In the genomic region with DNA sequence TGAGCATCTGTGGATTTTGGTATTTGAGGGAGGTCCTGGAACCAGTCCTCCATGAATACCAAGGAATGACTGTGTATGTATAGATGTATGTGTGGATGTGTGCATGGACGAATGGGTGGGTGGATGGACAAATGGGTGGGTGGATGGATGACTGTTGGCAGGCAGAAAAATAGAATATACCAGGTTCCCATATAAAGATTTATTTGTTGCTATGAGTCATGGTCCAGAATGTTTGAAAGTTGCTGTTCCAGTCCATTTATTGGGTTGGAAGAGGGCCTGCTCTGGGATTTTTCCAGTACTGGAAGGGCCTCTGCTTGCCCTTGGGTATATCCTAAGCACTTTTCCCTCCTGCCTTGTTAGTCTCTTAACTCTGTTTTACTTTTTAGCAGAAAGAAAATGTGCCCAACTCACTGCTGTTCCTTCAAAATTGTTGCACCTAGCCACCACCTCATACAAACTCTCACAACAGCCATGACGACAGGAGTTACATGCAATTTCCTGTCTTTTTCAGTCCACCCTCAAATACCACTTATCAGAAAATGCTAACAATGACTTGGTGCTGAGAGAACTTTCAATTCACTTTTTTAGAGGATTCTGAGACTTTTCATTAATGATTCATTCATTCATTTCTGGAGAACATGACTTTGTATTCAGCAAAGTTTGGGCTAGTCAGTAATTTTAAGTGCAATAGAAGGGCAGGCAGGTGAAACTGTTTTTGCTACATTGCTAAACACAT, we compare ENCODE assay signal across 12 cellular contexts.
DNase-seq lines count a peak whose midpoint lies in the region; ATAC-seq, FAIRE-seq and TF ChIP-seq lines count a peak whose summit lies in the region.
"Had no signal": no experiment of that assay in that cellular context is flagged by ENCODE, and none has a peak within 500 bp of the region (broad histone marks: within the 10 kb centered on the region; RNA-seq: fewer than 3 reads in every experiment).

No MANE protein-coding gene starts in this region.

- no peak overlapping the region for H3K9ac ChIP-seq in HepG2 (ENCODE audit: insufficient read depth, low read depth, low read length)

- H3K27ac ChIP-seq in right lobe of liver = peak overlapping the region in 2 of 3 donors; percentile 6 to 11
- no peak overlapping the region for H3K27ac ChIP-seq in HepG2 (ENCODE audit: extremely low read length, insufficient read depth, low read length)

- peaks cover 0 to 36% (median 7%) of the 10 kb centered on the region in 4 donors for H3K4me1 ChIP-seq in right lobe of liver
- peaks cover 79% of the 10 kb centered on the region for H3K4me1 ChIP-seq in HepG2 (ENCODE audit: insufficient read depth, low read length)
- peaks cover 18% of the 10 kb centered on the region for H3K4me1 ChIP-seq in Caco-2

- in situ Hi-C loops in HepG2 (cut with HindIII; ENCODE audit: extremely low pct_ligation_motif_present, low pct_unique_long_range_greater_than_20kb) = no loop called here

- POLR2A ChIA-PET in HepG2 (lab: Yijun Ruan, JAX) (no interaction called here), Caco-2 (lab: Charles Lee) (no interaction called here)

- H3K36me3 ChIP-seq in right lobe of liver (no peaks in the 10 kb centered on the region), HepG2 (replicated peaks in 1 of 2; ENCODE audit: control insufficient read depth in 1 of 2, insufficient read depth in 2 of 2, low read length in 2 of 2) (no peaks in the 10 kb centered on the region; a peak in 1 of 5 replicates), Caco-2 (ENCODE audit: control insufficient read depth, insufficient read depth, low read length) (no peaks in the 10 kb centered on the region)

- no peak overlapping the region for H3K4me2 ChIP-seq in HepG2 (ENCODE audit: low read depth, low read length)

- intact Hi-C loops in right lobe of liver (cut with DNase I) = no loop called here
- intact Hi-C loops in HepG2 (cut with micrococcal nuclease; ENCODE audit: unreplicated experiment) = no loop called here
- intact Hi-C loops in Caco-2 (cut with micrococcal nuclease; ENCODE audit: unreplicated experiment) = no loop called here

- H3K4me3 ChIP-seq in right lobe of liver (no peak overlapping the region), HepG2 (replicated peaks in 1 of 3; ENCODE audit: insufficient read depth in 1 of 3, low read depth in 2 of 3, low read length in 3 of 3) (no peak overlapping the region), fibroblast of pulmonary artery (replicated peaks; ENCODE audit: low read depth, low read length) (no peak overlapping the region), Caco-2 (ENCODE audit: low read depth, low read length) (no peak overlapping the region)

- H3K4me3 Mint-ChIP-seq in Caco-2 (ENCODE audit: unreplicated experiment) = no peak overlapping the region
- H3K4me3 Mint-ChIP-seq: B cell had no signal

- no peak for TF ChIP-seq RAD21 in HepG2 (CRISPR knock-in tag; IDR thresholded peaks at IDR 0.05)

- FAIRE-seq in HepG2 (lab: Jason Lieb, UNC) = no peak
- FAIRE-seq: islet of Langerhans had no signal

- WGBS in right lobe of liver (ENCODE audit: insufficient coverage, low coverage, low lambda C conversion rate, missing lambda C conversion rate) = 66% methylated on average over 2 of the region's 2 CpGs
- 93% methylated on average over 2 of the region's 2 CpGs for WGBS in HepG2 (ENCODE audit: low lambda C conversion rate)

- BruUV-seq in HepG2 (replicated peaks; lab: Mats Ljungman, UMichigan) = no TSS peak
- BruUV-seq in Caco-2 (replicated peaks; lab: Mats Ljungman, UMichigan) = no TSS peak

- CTCF ChIA-PET in HepG2 (lab: Yijun Ruan, JAX; ENCODE audit: low intra/inter-chr PET ratio, low total read pairs) = no interaction called here
- CTCF ChIA-PET in Caco-2 (lab: Charles Lee) = no interaction called here

- H3K9me3 ChIP-seq in right lobe of liver (no peaks in the 10 kb centered on the region), HepG2 (ENCODE audit: low read length) (no peaks in the 10 kb centered on the region), Caco-2 (no peaks in the 10 kb centered on the region)

- H3K4me1 Mint-ChIP-seq in Caco-2 (ENCODE audit: low read depth, unreplicated experiment) = peaks cover 32% of the 10 kb centered on the region

- no peak for DNase-seq in right lobe of liver
- DNase-seq in HepG2 (ENCODE audit: low spot score) = no peak
- DNase-seq in HT-29 (ENCODE audit: low spot score) = peak; percentile 31
- peak; percentile 70 for DNase-seq in fibroblast of pulmonary artery (ENCODE audit: low read depth)
- no peak for DNase-seq in erythroblast (lab: John Stamatoyannopoulos, UW)
- no peak for DNase-seq in Caco-2
- DNase-seq: activated CD4-positive, alpha-beta T cell treated with anti-CD3 and anti-CD28 coated beads, Interleukin-2, amount 50 U/mL, for 1 hour; nucleus accumbens had no signal

- H3K27me3 Mint-ChIP-seq in Caco-2 (ENCODE audit: insufficient read depth, unreplicated experiment) = no peaks in the 10 kb centered on the region

- TF ChIP-seq POLR2A in right lobe of liver (IDR thresholded peaks at IDR 0.05) = no peak
- no peak for TF ChIP-seq POLR2A in HepG2 (IDR thresholded peaks at IDR 0.05; ENCODE audit: insufficient read depth in 1 of 2, low read depth in 2 of 2, low read length in 2 of 2)
- no peak for TF ChIP-seq POLR2A in erythroblast (IDR thresholded peaks at IDR 0.05; ENCODE audit: low read length)

- H3K9me3 Mint-ChIP-seq in Caco-2 (ENCODE audit: unreplicated experiment) = peaks cover 15% of the 10 kb centered on the region

- no peak overlapping the region for H3K27ac Mint-ChIP-seq in Caco-2 (ENCODE audit: unreplicated experiment)
- H3K27ac Mint-ChIP-seq: B cell had no signal

- H3K36me3 Mint-ChIP-seq in Caco-2 (ENCODE audit: insufficient read depth, unreplicated experiment) = no peaks in the 10 kb centered on the region

- TF ChIP-seq EP300 in HepG2 (IDR thresholded peaks at IDR 0.05; ENCODE audit: low read depth in 2 of 2, low read length in 2 of 2) = no peak
- no peak for TF ChIP-seq EP300 in HepG2 (CRISPR knock-in tag; IDR thresholded peaks at IDR 0.05; ENCODE audit: borderline replicate concordance)

- H4K20me1 ChIP-seq in HepG2 (ENCODE audit: insufficient read depth, low read length) = no peaks in the 10 kb centered on the region

- no peak overlapping the region for H2AFZ ChIP-seq in HepG2 (ENCODE audit: low read length)

- H3K27me3 ChIP-seq in right lobe of liver (no peaks in the 10 kb centered on the region), HepG2 (ENCODE audit: control insufficient read depth in 1 of 2, insufficient read depth in 2 of 2, low read length in 2 of 2) (no peaks in the 10 kb centered on the region), Caco-2 (replicated peaks; ENCODE audit: control insufficient read depth, insufficient read depth, low read length) (no peaks in the 10 kb centered on the region)

- peaks cover 6% of the 10 kb centered on the region for H3K79me2 ChIP-seq in HepG2 (ENCODE audit: insufficient read depth, low read length)

- TF ChIP-seq CTCF in right lobe of liver (IDR thresholded peaks at IDR 0.05) = no peak
- no peak for TF ChIP-seq CTCF in HepG2 (CRISPR knock-in tag; IDR thresholded peaks at IDR 0.05)
- no peak for TF ChIP-seq CTCF in fibroblast of pulmonary artery (IDR thresholded peaks at IDR 0.05; ENCODE audit: low read length, missing control alignments)
- TF ChIP-seq CTCF in Caco-2 (IDR thresholded peaks at IDR 0.05; ENCODE audit: insufficient read depth in 1 of 2, low read depth in 1 of 2, low read length in 1 of 2, severe bottlenecking in 1 of 2, unreplicated experiment in 1 of 2) = no peak

- ATAC-seq in right lobe of liver = peak in 1 of 4 donors; percentile 7
- ATAC-seq in HepG2 = no peak
- ATAC-seq in HG03342 (IDR thresholded peaks at IDR 0.05; ENCODE audit: unreplicated experiment) = no peak
- ATAC-seq in GM21381 (IDR thresholded peaks at IDR 0.05; ENCODE audit: unreplicated experiment) = no peak

TF ChIP-seq in HepG2, 621 proteins besides CTCF, POLR2A, EP300 and RAD21:
- TF ChIP-seq ZNF280B (CRISPR knock-in tag; IDR thresholded peaks at IDR 0.05; ENCODE audit: borderline replicate concordance) (no peak), ZNF749 (CRISPR knock-in tag; IDR thresholded peaks at IDR 0.05; ENCODE audit: borderline replicate concordance) (no peak), MAF1 (CRISPR knock-in tag; IDR thresholded peaks at IDR 0.05; ENCODE audit: borderline replicate concordance) (no peak), PHF21A (CRISPR knock-in tag; IDR thresholded peaks at IDR 0.05) (no peak), TIGD3 (CRISPR knock-in tag; IDR thresholded peaks at IDR 0.05; ENCODE audit: borderline replicate concordance) (no peak), KLF9 (CRISPR knock-in tag; IDR thresholded peaks at IDR 0.05; ENCODE audit: low read depth) (no peak), TCF7L2 (IDR thresholded peaks at IDR 0.05; ENCODE audit: low read depth, low read length) (no peak)

Comparison
In these comparisons a context has a peak if more than half of its experiments do, and no peak if none do; other contexts are left out.
1. DNase-seq: peak in HT-29 (single experiment) and fibroblast of pulmonary artery (single experiment); none in right lobe of liver (0 of 3), HepG2 (single experiment), erythroblast (0 of 2) and Caco-2 (0 of 2).